ENCODE assay signal across 8 cellular contexts in the genomic region with DNA sequence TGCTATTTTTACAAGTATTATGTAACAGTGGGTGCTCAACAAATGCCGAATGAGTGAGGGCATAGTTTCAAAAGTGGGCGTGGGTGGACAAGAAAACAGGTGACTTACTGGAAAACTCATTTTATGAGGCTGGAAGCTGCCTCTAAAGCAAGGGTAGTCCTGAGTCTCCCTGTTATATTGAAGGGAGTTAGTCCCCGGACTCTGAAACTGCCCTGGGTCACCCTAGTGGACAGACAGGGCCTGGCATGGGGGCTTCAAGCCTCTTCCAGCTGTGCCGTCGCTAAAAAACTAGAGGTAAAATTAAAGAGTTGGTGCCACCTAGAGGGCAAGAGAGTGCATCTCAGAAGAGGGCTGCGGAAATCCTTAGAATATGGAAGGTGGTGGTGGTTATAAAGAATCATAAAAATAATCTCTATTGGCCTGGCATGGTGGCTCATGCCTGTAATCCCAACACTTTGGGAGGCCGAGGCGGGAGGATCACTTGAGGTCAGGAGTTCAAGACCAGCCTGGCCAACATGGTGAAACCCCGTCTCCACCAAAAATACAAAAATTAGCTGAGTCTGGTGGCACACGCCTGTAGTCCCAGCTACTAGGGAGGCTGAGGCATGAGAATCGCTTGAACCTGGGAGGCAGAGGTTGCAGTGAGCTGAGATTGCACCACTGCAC. TPM values are rescaled to one million over a fixed set of nuclear protein-coding genes. Genes with fewer than 3 reads are reported as not detected.
DNase-seq lines count a peak whose midpoint lies in the region; ATAC-seq and TF ChIP-seq lines count a peak whose summit lies in the region.
"Not testable (repeated sequence)": the region's sequence is repeated elsewhere in the genome, so short reads cannot be mapped to it uniquely, and the experiment has no call there.

No MANE protein-coding gene starts in this region.

- peak; percentile 84 for TF ChIP-seq CTCF in GM12864 (IDR thresholded peaks at IDR 0.05; ENCODE audit: low read depth, low read length, missing control alignments)
- TF ChIP-seq CTCF in tibial artery (IDR thresholded peaks at IDR 0.05), result peak; percentile 93 to 94

- not testable (repeated sequence) for H3K9me3 ChIP-seq in tibial artery

- peaks cover 0 to 36% (median 28%) of the 10 kb centered on the region in 4 donors for H3K4me1 ChIP-seq in tibial artery

- H3K4me3 ChIP-seq in GM12864 (ENCODE audit: low read depth, low read length), result not testable (repeated sequence)
- H3K4me3 ChIP-seq in tibial artery, result peak overlapping the region in 1 of 2 donors; percentile 15

- DNase-seq in GM12864 (ENCODE audit: low read depth), result peak; percentile 38
- DNase-seq in NCI-H2107 (lab: John Stamatoyannopoulos, UW), result peak; percentile 85
- peak; percentile 34 for DNase-seq in T-helper 22 cell (ENCODE audit: low read depth)
- DNase-seq in amniotic epithelial cell (ENCODE audit: low read depth), result peak; percentile 83
- DNase-seq in cardiac septum (ENCODE audit: low spot score), result peak; percentile 90
- peak; percentile 92 for DNase-seq in posterior vena cava (ENCODE audit: low spot score)
- peak; percentile 81 to 87 for DNase-seq in tibial artery

- peak overlapping the region; percentile 54 for H3K27ac ChIP-seq in tibial artery

- intact Hi-C loops in cardiac septum (cut with DNase I) (loop anchor here (1.0 to 5.0 kb wide), 3 partner anchors 63 to 275 kb away; partner anchors contain the start of gene CNBP), posterior vena cava (cut with DNase I) (loop anchor here in 1 of 2 donors (5.0 kb wide), 1 partner anchor 63 kb away; the partner anchor contains the start of gene CNBP), tibial artery (cut with DNase I; ENCODE audit: low total_unique reads) (loop anchor here (5.0 kb wide), 2 partner anchors 63 to 278 kb away; partner anchors contain the start of gene CNBP)

- ATAC-seq in HG02943 (IDR thresholded peaks at IDR 0.05; ENCODE audit: low read depth, unreplicated experiment), result peak; percentile 63

- H3K36me3 ChIP-seq in tibial artery, result not testable (repeated sequence)

- H3K27me3 ChIP-seq in tibial artery, result not testable (repeated sequence)

RNA-seq across cellular contexts. Expression of gene COPG1, which starts 3.6 kb away (rescaled TPM):
- total RNA-seq in cardiac septum, result 122 TPM
- total RNA-seq in posterior vena cava, result 100 to 1,000 TPM; 139 to 143 TPM

RNA-seq across cellular contexts. Expression of gene HMCES, which starts 32.9 kb away (rescaled TPM):
- total RNA-seq in cardiac septum (32.9 TPM), posterior vena cava (10 to 100 TPM; 24.5 to 25.2 TPM)

Comparison
In these comparisons a context has a peak if more than half of its experiments do, and no peak if none do; other contexts are left out.
1. DNase-seq: peak in every context shown above with its lines; median percentile 92 in posterior vena cava; 90 in cardiac septum; 85 in NCI-H2107; 84 in tibial artery; 83 in amniotic epithelial cell; 38 in GM12864; 34 in T-helper 22 cell.